In the genomic region with DNA sequence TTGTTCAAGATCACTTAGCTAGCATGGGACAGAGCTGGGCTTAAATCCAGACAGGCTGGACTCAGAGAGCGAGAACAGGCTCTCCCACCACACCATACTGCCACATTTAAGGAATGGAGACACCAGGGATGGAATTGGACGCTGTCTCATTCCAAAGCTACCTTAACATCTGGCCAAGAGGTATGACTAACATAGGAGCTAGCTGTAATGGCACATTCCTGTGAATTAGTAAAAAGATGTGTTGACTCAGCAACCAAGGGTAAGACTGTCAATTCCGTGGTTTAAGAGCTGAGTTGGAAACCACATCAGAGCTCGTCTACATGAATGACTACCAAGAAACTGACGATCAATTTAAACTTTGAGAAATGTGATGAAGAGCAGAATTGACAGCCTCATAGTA, we compare ENCODE assay signal across 10 cellular contexts.
A peak's percentile ranks its signal among the peaks of the same experiment; 100 is the strongest.
DNase-seq lines count a peak whose midpoint lies in the region; ATAC-seq lines count a peak whose summit lies in the region.
"Had no signal": no experiment of that assay in that cellular context is flagged by ENCODE, and none has a peak within 500 bp of the region (broad histone marks: within the 10 kb centered on the region; RNA-seq: fewer than 3 reads in every experiment).

No MANE protein-coding gene starts in this region.

- H3K4me3 ChIP-seq in skeletal muscle cell (ENCODE audit: low read depth, low read length), result no peak overlapping the region
- H3K4me3 ChIP-seq: lower lobe of right lung had no signal

- DNase-seq in activated CD4-positive, alpha-beta T cell treated with anti-CD3 and anti-CD28 coated beads for 4 hours, result peak; percentile 36 to 39
- no peak for DNase-seq in activated CD4-positive, alpha-beta T cell treated with anti-CD3 and anti-CD28 coated beads, Interleukin-2, amount 50 U/mL, for 1 hour
- DNase-seq in SW480 (ENCODE audit: low spot score) (peak; percentile 85), skeletal muscle cell (ENCODE audit: low read depth) (peak; percentile 60), GF-D8 (lab: John Stamatoyannopoulos, UW) (no peak), MV-4-11 (lab: John Stamatoyannopoulos, UW) (no peak)
- DNase-seq in central memory CD4-positive, alpha-beta T cell, result peak; percentile 71
- DNase-seq: lower lobe of right lung, NCI-H1694 had no signal

- no peak for ATAC-seq in GM21737 (IDR thresholded peaks at IDR 0.05; ENCODE audit: unreplicated experiment)
- ATAC-seq: lower lobe of right lung had no signal

Comparison
In these comparisons a context has a peak if more than half of its experiments do, and no peak if none do; other contexts are left out.
1. DNase-seq: peak in activated CD4-positive, alpha-beta T cell treated with anti-CD3 and anti-CD28 coated beads for 4 hours (2 of 2), SW480 (single experiment), central memory CD4-positive, alpha-beta T cell (single experiment) and skeletal muscle cell (single experiment); none in activated CD4-positive, alpha-beta T cell treated with anti-CD3 and anti-CD28 coated beads, Interleukin-2, amount 50 U/mL, for 1 hour (single experiment), GF-D8 (single experiment) and MV-4-11 (single experiment).